ENCODE assay signal across 16 cellular contexts in the genomic region with DNA sequence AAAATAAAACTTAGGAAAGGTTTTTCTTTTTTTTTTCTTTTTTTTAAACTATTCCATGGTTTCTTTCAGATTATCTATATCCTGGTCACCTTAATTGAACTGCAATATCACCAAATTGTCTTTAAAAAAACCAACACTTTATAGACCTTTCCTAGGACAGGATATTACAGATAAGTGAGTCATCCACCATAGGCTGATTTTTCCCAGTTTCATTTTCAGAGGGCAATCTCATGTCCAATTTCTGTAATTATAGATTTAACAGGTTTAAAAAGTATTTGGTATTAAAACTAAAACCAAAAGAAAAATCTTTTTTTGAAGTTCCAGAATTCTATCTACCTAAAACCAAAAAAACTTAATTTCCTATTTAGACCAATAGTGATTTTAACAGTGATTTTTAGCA. TPM values are rescaled to one million over a fixed set of nuclear protein-coding genes. Genes with fewer than 3 reads are reported as not detected.
DNase-seq lines count a peak whose midpoint lies in the region; ATAC-seq, FAIRE-seq and TF ChIP-seq lines count a peak whose summit lies in the region.
"Had no signal": no experiment of that assay in that cellular context is flagged by ENCODE, and none has a peak within 500 bp of the region (broad histone marks: within the 10 kb centered on the region; RNA-seq: fewer than 3 reads in every experiment).

No MANE protein-coding gene starts in this region.

- H3K27ac ChIP-seq in astrocyte (ENCODE audit: low read depth, low read length) (peak overlapping the region; percentile 55), gastrocnemius medialis (no peak overlapping the region)
- H3K27ac ChIP-seq: esophagus squamous epithelium, HL-60, SJCRH30 had no signal

- no peak for ATAC-seq in gastrocnemius medialis
- no peak for ATAC-seq in Right ventricle myocardium inferior

- no peak for TF ChIP-seq POLR2A in gastrocnemius medialis (IDR thresholded peaks at IDR 0.05)

- H3K27me3 Mint-ChIP-seq in astrocyte (ENCODE audit: low read depth, unreplicated experiment), result no peaks in the 10 kb centered on the region
- H3K27me3 Mint-ChIP-seq: activated naive CD8-positive, alpha-beta T cell had no signal

- H3K4me1 Mint-ChIP-seq in astrocyte (ENCODE audit: low read depth, unreplicated experiment), result peaks cover 23% of the 10 kb centered on the region

- FAIRE-seq in A204.1 (lab: Jason Lieb, UNC) (peak; percentile 30), HTR-8/SVneo (lab: Jason Lieb, UNC) (no peak), astrocyte (lab: Jason Lieb, UNC) (no peak), frontal cortex (lab: Jason Lieb, UNC) (peak; percentile 89)

- peaks cover 35% of the 10 kb centered on the region for H4K20me1 ChIP-seq in astrocyte (ENCODE audit: insufficient read depth, low read length)

- DNase-seq in HTR-8/SVneo (ENCODE audit: insufficient read length, low spot score), result peak; percentile 10
- no peak for DNase-seq in astrocyte (ENCODE audit: low read depth)
- DNase-seq in frontal cortex (ENCODE audit: low spot score in 2 of 2), result no peak
- DNase-seq in gastrocnemius medialis, result no peak
- DNase-seq in NCI-H187 (lab: John Stamatoyannopoulos, UW), result no peak
- no peak for DNase-seq in Right ventricle myocardium inferior (ENCODE audit: missing footprints)
- DNase-seq in anterior cingulate cortex (lab: John Stamatoyannopoulos, UW), result no peak
- DNase-seq: esophagus squamous epithelium, immature natural killer cell, NCI-H2107, SJCRH30 had no signal

- H2AFZ ChIP-seq in astrocyte (ENCODE audit: low read depth, low read length), result no peak overlapping the region

- H3K4me3 ChIP-seq in astrocyte (ENCODE audit: insufficient read depth, low read depth, low read length) (no peak overlapping the region), gastrocnemius medialis (no peak overlapping the region)
- H3K4me3 ChIP-seq: esophagus squamous epithelium, HAP-1, SJCRH30 had no signal

- H3K36me3 Mint-ChIP-seq in astrocyte (ENCODE audit: low read depth, unreplicated experiment), result peaks cover 14% of the 10 kb centered on the region

- in situ Hi-C loops in gastrocnemius medialis (cut with MboI; ENCODE audit: low sequenced_read_pairs in 4 of 4), result loop anchor here in 1 of 4 donors (25.0 kb wide), 1 partner anchor 654 kb away; the partner anchor contains the start of gene ALG5

- H3K27me3 ChIP-seq in astrocyte (ENCODE audit: insufficient read depth, low read length), result no peaks in the 10 kb centered on the region
- H3K27me3 ChIP-seq in gastrocnemius medialis, result no peaks in the 10 kb centered on the region
- H3K27me3 ChIP-seq: esophagus squamous epithelium, SJCRH30 had no signal

- TF ChIP-seq CTCF in astrocyte (IDR thresholded peaks at IDR 0.05; ENCODE audit: insufficient read depth, low read depth, low read length), result no peak
- TF ChIP-seq CTCF in gastrocnemius medialis (IDR thresholded peaks at IDR 0.05 in 4 of 5, conservative IDR thresholded peaks at IDR 0.05 in 1 of 5), result no peak

- H3K36me3 ChIP-seq in astrocyte (ENCODE audit: insufficient read depth, low read length) (peaks cover 13% of the 10 kb centered on the region), gastrocnemius medialis (peaks cover 0 to 26% of the 10 kb centered on the region in 2 donors)

- H3K4me3 Mint-ChIP-seq in astrocyte (ENCODE audit: unreplicated experiment), result no peak overlapping the region

- intact Hi-C loops in gastrocnemius medialis (cut with DNase I; ENCODE audit: low total_unique reads) (no loop called here), Right ventricle myocardium inferior (cut with DNase I) (no loop called here)

- no peaks in the 10 kb centered on the region for H3K9me3 Mint-ChIP-seq in astrocyte (ENCODE audit: unreplicated experiment)
- H3K9me3 Mint-ChIP-seq: immature natural killer cell had no signal

- H3K27ac Mint-ChIP-seq in astrocyte (ENCODE audit: unreplicated experiment), result no peak overlapping the region
- H3K27ac Mint-ChIP-seq: activated naive CD8-positive, alpha-beta T cell had no signal

- H3K9me3 ChIP-seq in astrocyte (ENCODE audit: insufficient read depth, low read depth, low read length) (no peaks in the 10 kb centered on the region), gastrocnemius medialis (no peaks in the 10 kb centered on the region)
- H3K9me3 ChIP-seq: esophagus squamous epithelium, HAP-1, SJCRH30 had no signal

- peak overlapping the region; percentile 27 for H3K4me2 ChIP-seq in astrocyte (ENCODE audit: low read length)

- H3K79me2 ChIP-seq in astrocyte (ENCODE audit: insufficient read depth, low read length), result peaks cover 84% of the 10 kb centered on the region

- H3K4me1 ChIP-seq in astrocyte (ENCODE audit: insufficient read depth, low read length), result peaks cover 10% of the 10 kb centered on the region
- H3K4me1 ChIP-seq in gastrocnemius medialis, result peaks cover 33 to 39% of the 10 kb centered on the region in 2 donors
- H3K4me1 ChIP-seq: SJCRH30 had no signal

- no peak overlapping the region for H3K9ac ChIP-seq in astrocyte (ENCODE audit: low read length)

RNA-seq across cellular contexts. Expression of gene SPART, which starts 13.2 kb away (rescaled TPM):
- total RNA-seq in astrocyte (47.7 and 50.6 TPM in 2 replicates), frontal cortex (16.7 TPM), gastrocnemius medialis (10 to 100 TPM; 34.1 to 58.7 (median 48.8) TPM), Right ventricle myocardium inferior (41.7 TPM)

RNA-seq across cellular contexts. Expression of gene CCDC169, which starts 35.4 kb away (rescaled TPM):
- 0.62 and 0.98 TPM in 2 replicates for total RNA-seq in astrocyte
- 6.9 TPM for total RNA-seq in frontal cortex
- 1 to 10 TPM in 1 of 4 donors, under 1 TPM in 1, not detected in 2; 0.10 to 1.7 TPM for total RNA-seq in gastrocnemius medialis
- not detected for total RNA-seq in Right ventricle myocardium inferior
- total RNA-seq: mononuclear cell had no signal
